13 cellular contexts compared by ENCODE assay signal in the genomic region with DNA sequence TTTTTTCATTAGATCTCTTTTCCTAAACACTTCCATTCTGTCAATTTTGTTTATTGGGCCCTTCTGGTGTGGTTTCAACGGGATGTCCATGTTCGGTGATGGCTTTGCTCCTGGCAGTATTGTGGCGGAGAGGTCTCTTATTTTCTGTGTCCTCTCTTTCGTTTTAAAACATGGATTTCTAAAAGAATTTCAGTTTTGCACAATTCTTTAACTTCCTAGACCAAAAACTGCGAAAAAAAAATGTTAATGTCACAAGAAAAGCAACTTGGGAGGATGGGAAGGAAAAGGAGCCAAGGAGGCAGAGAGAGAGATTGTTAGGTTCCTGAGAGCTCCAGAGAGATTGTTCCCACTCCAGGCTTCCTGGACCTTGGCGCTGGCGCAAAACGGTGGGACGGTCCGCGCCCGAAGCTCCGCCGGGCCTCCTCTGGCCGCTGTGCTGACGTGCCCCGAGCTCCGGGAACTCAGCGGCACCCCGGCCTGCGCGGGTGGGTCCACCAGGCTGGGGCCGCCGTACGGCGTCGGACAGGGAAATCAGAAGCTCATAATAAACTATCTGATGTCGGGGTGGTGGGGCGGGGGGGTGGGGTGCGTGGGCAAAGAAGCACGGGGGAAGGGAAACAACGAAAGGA. TPM values are rescaled to one million over a fixed set of nuclear protein-coding genes. Genes with fewer than 3 reads are reported as not detected.
A peak's percentile ranks its signal among the peaks of the same experiment; 100 is the strongest.
DNase-seq lines count a peak whose midpoint lies in the region; ATAC-seq, FAIRE-seq and TF ChIP-seq lines count a peak whose summit lies in the region.
"Had no signal": no experiment of that assay in that cellular context is flagged by ENCODE, and none has a peak within 500 bp of the region (broad histone marks: within the 10 kb centered on the region; RNA-seq: fewer than 3 reads in every experiment).

No MANE protein-coding gene starts in this region.

- POLR2A ChIA-PET in activated CD4-positive, alpha-beta memory T cell treated with anti-CD3 and anti-CD28 coated beads, Interleukin-2, amount 10 ng/mL, durations not matched to agents 7 days and 5 days (lab: Charles Lee) = interaction anchor here (2.8 kb wide), 1 partner anchor 8 kb away, joined by 7 read pairs; no protein-coding TSS in a partner anchor

- CTCF ChIA-PET in activated CD4-positive, alpha-beta memory T cell treated with anti-CD3 and anti-CD28 coated beads, Interleukin-2, amount 10 ng/mL, durations not matched to agents 7 days and 5 days (lab: Charles Lee) = interaction anchor here (2.2 kb wide), 1 partner anchor 94 kb away, joined by 10 read pairs; no protein-coding TSS in a partner anchor

- H3K4me1 Mint-ChIP-seq in activated naive CD4-positive, alpha-beta T cell treated with anti-CD3 and anti-CD28 coated beads, Interleukin-2, amount 50 U/mL, for 24 hours = peaks cover 58% of the 10 kb centered on the region
- peaks cover 69% of the 10 kb centered on the region for H3K4me1 Mint-ChIP-seq in activated CD4-positive, alpha-beta memory T cell treated with anti-CD3 and anti-CD28 coated beads, Interleukin-2, amount 10 ng/mL, durations not matched to agents 7 days and 5 days
- H3K4me1 Mint-ChIP-seq in stimulated activated naive CD8-positive, alpha-beta T cell treated with anti-CD3 and anti-CD28 coated beads, Interleukin-15, amount 100 ng/mL, for 72 hours = peaks cover 76% of the 10 kb centered on the region

- peaks cover 3% of the 10 kb centered on the region for H3K36me3 Mint-ChIP-seq in activated naive CD4-positive, alpha-beta T cell treated with anti-CD3 and anti-CD28 coated beads, Interleukin-2, amount 50 U/mL, for 24 hours
- H3K36me3 Mint-ChIP-seq in activated CD4-positive, alpha-beta memory T cell treated with anti-CD3 and anti-CD28 coated beads, Interleukin-2, amount 10 ng/mL, durations not matched to agents 7 days and 5 days (ENCODE audit: low read depth) = peaks cover 13% of the 10 kb centered on the region

- H3K9me3 ChIP-seq in iPS-15b (ENCODE audit: control insufficient read depth, insufficient read depth, low read length) = no peaks in the 10 kb centered on the region

- H3K36me3 ChIP-seq in iPS-15b (ENCODE audit: control insufficient read depth, insufficient read depth, low read length) = no peaks in the 10 kb centered on the region

- peak overlapping the region; percentile 66 for H3K4me3 Mint-ChIP-seq in activated naive CD4-positive, alpha-beta T cell treated with anti-CD3 and anti-CD28 coated beads, Interleukin-2, amount 50 U/mL, for 24 hours
- peak overlapping the region; percentile 61 for H3K4me3 Mint-ChIP-seq in activated CD4-positive, alpha-beta memory T cell treated with anti-CD3 and anti-CD28 coated beads, Interleukin-2, amount 10 ng/mL, durations not matched to agents 7 days and 5 days
- H3K4me3 Mint-ChIP-seq in stimulated activated naive CD8-positive, alpha-beta T cell treated with anti-CD3 and anti-CD28 coated beads, Interleukin-15, amount 100 ng/mL, for 72 hours = peak overlapping the region; percentile 77 to 86

- peak overlapping the region; percentile 79 for H3K4me3 ChIP-seq in iPS-15b (ENCODE audit: low read depth, low read length)

- H3K27me3 Mint-ChIP-seq in activated naive CD4-positive, alpha-beta T cell treated with anti-CD3 and anti-CD28 coated beads, Interleukin-2, amount 50 U/mL, for 24 hours = peaks cover 79% of the 10 kb centered on the region
- H3K27me3 Mint-ChIP-seq in activated CD4-positive, alpha-beta memory T cell treated with anti-CD3 and anti-CD28 coated beads, Interleukin-2, amount 10 ng/mL, durations not matched to agents 7 days and 5 days = peaks cover 92% of the 10 kb centered on the region
- H3K27me3 Mint-ChIP-seq in stimulated activated naive CD8-positive, alpha-beta T cell treated with anti-CD3 and anti-CD28 coated beads, Interleukin-15, amount 100 ng/mL, for 72 hours = peaks cover 89% of the 10 kb centered on the region

- H3K27me3 ChIP-seq in iPS-15b (ENCODE audit: control insufficient read depth, insufficient read depth, low read length) = peaks cover 96% of the 10 kb centered on the region

- H3K9ac ChIP-seq in iPS-15b (ENCODE audit: low read depth, low read length) = no peak overlapping the region

- no peak for DNase-seq in activated naive CD4-positive, alpha-beta T cell (lab: John Stamatoyannopoulos, UW)
- no peak for DNase-seq in activated CD4-positive, alpha-beta memory T cell treated with anti-CD3 and anti-CD28 coated beads, Interleukin-2, amount 10 ng/mL, durations not matched to agents 7 days and 5 days
- DNase-seq in stimulated activated naive CD8-positive, alpha-beta T cell treated with anti-CD3 and anti-CD28 coated beads, Interleukin-15, amount 100 ng/mL, for 72 hours = peak in 1 of 2 donors; percentile 13
- DNase-seq in putamen (ENCODE audit: low spot score) = no peak
- no peak for DNase-seq in C1 segment of cervical spinal cord (lab: John Stamatoyannopoulos, UW)
- DNase-seq in D721Med (ENCODE audit: insufficient read length, low spot score) = no peak
- DNase-seq: activated CD8-positive, alpha-beta memory T cell treated with anti-CD3 and anti-CD28 coated beads, Interleukin-2, amount 50 U/mL, for 4 hours; NCI-H1436 treated with DMSO at 0.1 percent for 48 hours had no signal

- H3K9me3 Mint-ChIP-seq in activated naive CD4-positive, alpha-beta T cell treated with anti-CD3 and anti-CD28 coated beads, Interleukin-2, amount 50 U/mL, for 24 hours = no peaks in the 10 kb centered on the region
- H3K9me3 Mint-ChIP-seq in activated CD4-positive, alpha-beta memory T cell treated with anti-CD3 and anti-CD28 coated beads, Interleukin-2, amount 10 ng/mL, durations not matched to agents 7 days and 5 days = no peaks in the 10 kb centered on the region
- no peaks in the 10 kb centered on the region for H3K9me3 Mint-ChIP-seq in stimulated activated naive CD8-positive, alpha-beta T cell treated with anti-CD3 and anti-CD28 coated beads, Interleukin-15, amount 100 ng/mL, for 72 hours

- no peak for FAIRE-seq in D721Med (lab: Jason Lieb, UNC)
- FAIRE-seq: H54 had no signal

- peaks cover 29% of the 10 kb centered on the region for H3K4me1 ChIP-seq in iPS-15b (ENCODE audit: control insufficient read depth, insufficient read depth, low read length)

- ATAC-seq in stimulated activated naive CD8-positive, alpha-beta T cell treated with anti-CD3 and anti-CD28 coated beads, Interleukin-15, amount 100 ng/mL, for 72 hours = no peak

- no peak for TF ChIP-seq CTCF in D721Med (IDR thresholded peaks at IDR 0.05; ENCODE audit: insufficient read depth, missing control alignments)

- H3K27ac Mint-ChIP-seq in activated naive CD4-positive, alpha-beta T cell treated with anti-CD3 and anti-CD28 coated beads, Interleukin-2, amount 50 U/mL, for 24 hours = peak overlapping the region; percentile 47
- H3K27ac Mint-ChIP-seq in activated CD4-positive, alpha-beta memory T cell treated with anti-CD3 and anti-CD28 coated beads, Interleukin-2, amount 10 ng/mL, durations not matched to agents 7 days and 5 days = no peak overlapping the region
- no peak overlapping the region for H3K27ac Mint-ChIP-seq in stimulated activated naive CD8-positive, alpha-beta T cell treated with anti-CD3 and anti-CD28 coated beads, Interleukin-15, amount 100 ng/mL, for 72 hours

RNA-seq across cellular contexts. Expression of gene OLIG3, which starts 0.9 kb away (rescaled TPM):
- total RNA-seq in activated CD4-positive, alpha-beta memory T cell treated with anti-CD3 and anti-CD28 coated beads, Interleukin-2, amount 10 ng/mL, durations not matched to agents 7 days and 5 days = under 1 TPM; 0.45 TPM
- total RNA-seq: epithelial cell of proximal tubule, HT1080 had no signal
